ENCODE assay signal across 3 cellular contexts in the genomic region with DNA sequence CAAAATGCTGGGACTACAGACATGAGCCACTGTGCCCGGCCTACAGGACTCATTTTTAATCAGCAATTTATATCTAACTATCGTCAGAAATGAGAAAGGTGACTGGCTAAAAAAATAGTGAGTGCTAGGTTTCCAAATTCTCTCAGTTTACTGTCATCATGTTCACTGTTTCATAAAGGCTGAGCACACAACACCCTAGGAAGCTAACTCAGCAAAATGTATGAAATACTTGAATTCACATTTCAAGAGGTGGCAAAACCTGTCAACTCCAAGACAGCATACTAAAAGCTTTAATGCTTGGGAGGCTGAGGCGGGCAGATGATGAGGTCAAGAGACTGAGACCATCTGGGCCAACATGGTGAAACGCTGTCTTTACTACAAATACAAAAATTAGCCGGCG.
A peak's percentile ranks its signal among the peaks of the same experiment; 100 is the strongest.
TF ChIP-seq lines count a peak whose summit lies in the region.

No MANE protein-coding gene starts in this region.

TF ChIP-seq in A549, 52 proteins besides CTCF, POLR2A, EP300 and RAD21:
- TF ChIP-seq ZSCAN20 (CRISPR knock-in tag; IDR thresholded peaks at IDR 0.05) (no peak), FOXS1 (CRISPR knock-in tag; IDR thresholded peaks at IDR 0.05) (no peak), NPAS2 (CRISPR knock-in tag; IDR thresholded peaks at IDR 0.05; ENCODE audit: borderline replicate concordance) (no peak), ESRRA (IDR thresholded peaks at IDR 0.05; ENCODE audit: borderline replicate concordance, low read length) (no peak), TFCP2L1 (CRISPR knock-in tag; IDR thresholded peaks at IDR 0.05) (no peak), HDAC2 (IDR thresholded peaks at IDR 0.05) (no peak), MAFK (IDR thresholded peaks at IDR 0.05; ENCODE audit: partially characterized antibody) (peak; percentile 76), HES2 (IDR thresholded peaks at IDR 0.05) (no peak)
- TF ChIP-seq, protein P1, sequence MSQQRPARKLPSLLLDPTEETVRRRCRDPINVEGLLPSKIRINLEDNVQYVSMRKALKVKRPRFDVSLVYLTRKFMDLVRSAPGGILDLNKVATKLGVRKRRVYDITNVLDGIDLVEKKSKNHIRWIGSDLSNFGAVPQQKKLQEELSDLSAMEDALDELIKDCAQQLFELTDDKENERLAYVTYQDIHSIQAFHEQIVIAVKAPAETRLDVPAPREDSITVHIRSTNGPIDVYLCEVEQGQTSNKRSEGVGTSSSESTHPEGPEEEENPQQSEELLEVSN (IDR thresholded peaks at IDR 0.05; ENCODE audit: borderline replicate concordance, low read depth), result no peak

TF ChIP-seq in IMR-90, 13 proteins besides CTCF, POLR2A, EP300 and RAD21:
- no peak for TF ChIP-seq SMC3 (IDR thresholded peaks at IDR 0.05; ENCODE audit: low read depth, low read length)
- TF ChIP-seq NFE2L2 (IDR thresholded peaks at IDR 0.05; ENCODE audit: low read depth, low read length), result no peak
- no peak for TF ChIP-seq CEBPB (IDR thresholded peaks at IDR 0.05; ENCODE audit: low read depth, low read length)
- no peak for TF ChIP-seq FOS (IDR thresholded peaks at IDR 0.05; ENCODE audit: low read depth, low read length)
- TF ChIP-seq MAFK (IDR thresholded peaks at IDR 0.05; ENCODE audit: low read depth, low read length), result peak; percentile 33
- TF ChIP-seq RFX5 (IDR thresholded peaks at IDR 0.05; ENCODE audit: low read depth, low read length), result no peak
- TF ChIP-seq MAZ (IDR thresholded peaks at IDR 0.05; ENCODE audit: borderline replicate concordance, low read depth, low read length), result no peak
- no peak for TF ChIP-seq MXI1 (IDR thresholded peaks at IDR 0.05; ENCODE audit: borderline replicate concordance, low read depth, low read length)

TF ChIP-seq in endothelial cell of umbilical vein, 7 proteins besides CTCF, POLR2A, EP300 and RAD21:
- TF ChIP-seq, protein P2, sequence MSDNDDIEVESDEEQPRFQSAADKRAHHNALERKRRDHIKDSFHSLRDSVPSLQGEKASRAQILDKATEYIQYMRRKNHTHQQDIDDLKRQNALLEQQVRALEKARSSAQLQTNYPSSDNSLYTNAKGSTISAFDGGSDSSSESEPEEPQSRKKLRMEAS (IDR thresholded peaks at IDR 0.05; ENCODE audit: insufficient read depth, insufficient read length), result no peak
- TF ChIP-seq JUN (IDR thresholded peaks at IDR 0.05; ENCODE audit: borderline replicate concordance, insufficient read depth, insufficient read length, low read depth), result no peak
- TF ChIP-seq MYC (IDR thresholded peaks at IDR 0.05; ENCODE audit: low read depth, low read length), result no peak
- TF ChIP-seq GATA2 (IDR thresholded peaks at IDR 0.05; ENCODE audit: insufficient read depth, insufficient read length, low read depth, low read length), result no peak
- no peak for TF ChIP-seq POLR2AphosphoS5 (IDR thresholded peaks at IDR 0.05; ENCODE audit: insufficient read depth, low read depth, low read length)
- TF ChIP-seq EZH2 (IDR thresholded peaks at IDR 0.05; ENCODE audit: borderline replicate concordance, low read depth, low read length, severe bottlenecking), result no peak
- no peak for TF ChIP-seq FOS (IDR thresholded peaks at IDR 0.05; ENCODE audit: borderline replicate concordance, insufficient read depth, low read length)
